8 cellular contexts compared by ENCODE assay signal in genomic region chrX:70289793-70290770, GRCh38. TPM values are rescaled to one million over a fixed set of nuclear protein-coding genes. Genes with fewer than 3 reads are reported as not detected.
DNase-seq lines count a peak whose midpoint lies in the region; TF ChIP-seq lines count a peak whose summit lies in the region.

A gene with protein sequence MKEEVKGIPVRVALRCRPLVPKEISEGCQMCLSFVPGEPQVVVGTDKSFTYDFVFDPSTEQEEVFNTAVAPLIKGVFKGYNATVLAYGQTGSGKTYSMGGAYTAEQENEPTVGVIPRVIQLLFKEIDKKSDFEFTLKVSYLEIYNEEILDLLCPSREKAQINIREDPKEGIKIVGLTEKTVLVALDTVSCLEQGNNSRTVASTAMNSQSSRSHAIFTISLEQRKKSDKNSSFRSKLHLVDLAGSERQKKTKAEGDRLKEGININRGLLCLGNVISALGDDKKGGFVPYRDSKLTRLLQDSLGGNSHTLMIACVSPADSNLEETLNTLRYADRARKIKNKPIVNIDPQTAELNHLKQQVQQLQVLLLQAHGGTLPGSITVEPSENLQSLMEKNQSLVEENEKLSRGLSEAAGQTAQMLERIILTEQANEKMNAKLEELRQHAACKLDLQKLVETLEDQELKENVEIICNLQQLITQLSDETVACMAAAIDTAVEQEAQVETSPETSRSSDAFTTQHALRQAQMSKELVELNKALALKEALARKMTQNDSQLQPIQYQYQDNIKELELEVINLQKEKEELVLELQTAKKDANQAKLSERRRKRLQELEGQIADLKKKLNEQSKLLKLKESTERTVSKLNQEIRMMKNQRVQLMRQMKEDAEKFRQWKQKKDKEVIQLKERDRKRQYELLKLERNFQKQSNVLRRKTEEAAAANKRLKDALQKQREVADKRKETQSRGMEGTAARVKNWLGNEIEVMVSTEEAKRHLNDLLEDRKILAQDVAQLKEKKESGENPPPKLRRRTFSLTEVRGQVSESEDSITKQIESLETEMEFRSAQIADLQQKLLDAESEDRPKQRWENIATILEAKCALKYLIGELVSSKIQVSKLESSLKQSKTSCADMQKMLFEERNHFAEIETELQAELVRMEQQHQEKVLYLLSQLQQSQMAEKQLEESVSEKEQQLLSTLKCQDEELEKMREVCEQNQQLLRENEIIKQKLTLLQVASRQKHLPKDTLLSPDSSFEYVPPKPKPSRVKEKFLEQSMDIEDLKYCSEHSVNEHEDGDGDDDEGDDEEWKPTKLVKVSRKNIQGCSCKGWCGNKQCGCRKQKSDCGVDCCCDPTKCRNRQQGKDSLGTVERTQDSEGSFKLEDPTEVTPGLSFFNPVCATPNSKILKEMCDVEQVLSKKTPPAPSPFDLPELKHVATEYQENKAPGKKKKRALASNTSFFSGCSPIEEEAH (plus strand): TSS chrX:70290104. CDS start chrX:70290459, 355 bp downstream.
Gene PDZD11 (minus strand): TSS chrX:70289927. CDS start chrX:70289341, 586 bp downstream.

- H3K9ac ChIP-seq in GM23248 (peak within 1 kb of the TSS; percentile 87), Karpas-422 (ENCODE audit: low read length) (peak within 1 kb of the TSS; percentile 78)

- peak; percentile 97 for DNase-seq in ELF-1 (ENCODE audit: low read depth, low spot score)
- DNase-seq in GM23248 = peak; percentile 90
- DNase-seq in Karpas-422 = peak; percentile 94
- peak; percentile 70 to 79 for DNase-seq in SHP77 (lab: John Stamatoyannopoulos, UW)
- DNase-seq in activated gamma-delta T cell (lab: John Stamatoyannopoulos, UW) = peak; percentile 64
- peak; percentile 79 to 93 for DNase-seq in foreskin fibroblast
- DNase-seq in stromal cell of bone marrow (ENCODE audit: low read depth) = peak; percentile 67

- H4K20me1 ChIP-seq in GM23248 (ENCODE audit: insufficient read depth) (no peaks in the 10 kb centered on the region), Karpas-422 (ENCODE audit: insufficient read depth, low read depth, low read length) (no peaks in the 10 kb centered on the region)

- 1 to 2% methylated on average over 49 to 54 of the region's 62 CpGs for WGBS in GM23248 (ENCODE audit: low coverage in 1 of 2, low lambda C conversion rate in 2 of 2, missing lambda C conversion rate in 2 of 2), 2 experiments

- no peaks in the 10 kb centered on the region for H3K27me3 ChIP-seq in GM23248 (replicated peaks; ENCODE audit: insufficient read depth)
- H3K27me3 ChIP-seq in Karpas-422 (ENCODE audit: low read length) = no peaks in the 10 kb centered on the region
- H3K27me3 ChIP-seq in neuron (ENCODE audit: insufficient read depth, low read length) = no peaks in the 10 kb centered on the region

- in situ Hi-C loops in GM23248 (cut with MboI) = no loop called here

- TF ChIP-seq CTCF in foreskin fibroblast (IDR thresholded peaks at IDR 0.05; ENCODE audit: low read depth, low read length) = no peak

- H3K79me2 ChIP-seq in GM23248 (ENCODE audit: insufficient read depth) (peaks cover 56% of the 10 kb centered on the region), Karpas-422 (ENCODE audit: low read length) (peaks cover 50% of the 10 kb centered on the region)

- H3K9me3 ChIP-seq in GM23248 (ENCODE audit: low read depth) (no peaks in the 10 kb centered on the region), Karpas-422 (ENCODE audit: low read length) (no peaks in the 10 kb centered on the region), neuron (ENCODE audit: low read length) (no peaks in the 10 kb centered on the region)

- H3K27ac ChIP-seq in GM23248 (peak within 1 kb of the TSS; percentile 45; the same call in 1 of the 2 replicates), Karpas-422 (ENCODE audit: low read length) (peak within 1 kb of the TSS; percentile 56; the same call in 1 of the 2 replicates)

- H3K4me2 ChIP-seq in GM23248 (ENCODE audit: unreplicated experiment) = peak within 1 kb of the TSS; percentile 90
- peak within 1 kb of the TSS; percentile 70 for H3K4me2 ChIP-seq in Karpas-422 (ENCODE audit: low read depth, low read length, poor library complexity, severe bottlenecking)

- H2AFZ ChIP-seq in GM23248 (peak within 1 kb of the TSS; percentile 90), Karpas-422 (ENCODE audit: low read length) (peak within 1 kb of the TSS; percentile 44; the same call in 1 of the 2 replicates), neuron (ENCODE audit: low read depth, low read length) (peak within 1 kb of the TSS; percentile 41)

- H3K36me3 ChIP-seq in GM23248 (ENCODE audit: low read depth) = no peaks in the 10 kb centered on the region
- H3K36me3 ChIP-seq in Karpas-422 (ENCODE audit: insufficient read depth, low read length) = peaks cover 15% of the 10 kb centered on the region; the same call in 1 of the 2 replicates
- H3K36me3 ChIP-seq in neuron (ENCODE audit: insufficient read depth, low read length) = peaks cover 13% of the 10 kb centered on the region

- no peaks in the 10 kb centered on the region for H3F3A ChIP-seq in GM23248 (ENCODE audit: insufficient read depth)

- H3K4me3 ChIP-seq in GM23248 (peak within 1 kb of the TSS; percentile 92), Karpas-422 (ENCODE audit: low read length) (peak within 1 kb of the TSS; percentile 72), foreskin fibroblast (ENCODE audit: low read depth in 1 of 2, low read length in 2 of 2) (peak within 1 kb of the TSS; percentile 78 to 87), neuron (ENCODE audit: low read length) (peak within 1 kb of the TSS; percentile 70)

- no peaks in the 10 kb centered on the region for H3K9me2 ChIP-seq in GM23248 (ENCODE audit: insufficient read depth)
- H3K9me2 ChIP-seq in Karpas-422 (replicated peaks; ENCODE audit: insufficient read depth, low read length) = no peaks in the 10 kb centered on the region

- H3K4me1 ChIP-seq in GM23248 (ENCODE audit: insufficient read depth) = peaks cover 3% of the 10 kb centered on the region; the same call in 1 of the 2 replicates
- peaks cover 28% of the 10 kb centered on the region for H3K4me1 ChIP-seq in Karpas-422 (ENCODE audit: low read length)
- H3K4me1 ChIP-seq in neuron (ENCODE audit: insufficient read depth, low read length) = peaks cover 2% of the 10 kb centered on the region

RNA-seq across cellular contexts. Expression of the first gene that starts in this region (rescaled TPM):
- 5.6 and 7.5 TPM in 2 replicates for total RNA-seq in GM23248 (2014; rRNA removed; shearing (Covaris generic))
- 6.5 and 7.6 TPM in 2 replicates for polyA plus RNA-seq in GM23248 (2016; fragmentation: Nextera tagmentation; extraction: Ambion mirVana)
- total RNA-seq in Karpas-422 (2014; rRNA removed; shearing (Covaris generic); ENCODE audit: low replicate concordance) = 12.6 and 15.0 TPM in 2 replicates

RNA-seq across cellular contexts. Expression of gene PDZD11, which starts in this region (rescaled TPM):
- total RNA-seq in GM23248 (2014; rRNA removed; shearing (Covaris generic)) = 57.0 and 59.3 TPM in 2 replicates
- 110 and 116 TPM in 2 replicates for polyA plus RNA-seq in GM23248 (2016; fragmentation: Nextera tagmentation; extraction: Ambion mirVana)
- 51.5 and 54.5 TPM in 2 replicates for total RNA-seq in Karpas-422 (2014; rRNA removed; shearing (Covaris generic); ENCODE audit: low replicate concordance)

Comparison
In these comparisons a context has a peak if more than half of its experiments do, and no peak if none do; other contexts are left out.
1. Peak in every context shown above with its lines: DNase-seq, H3K4me3 ChIP-seq and H3K27ac ChIP-seq.